8 cellular contexts compared by ENCODE assay signal in the genomic region with DNA sequence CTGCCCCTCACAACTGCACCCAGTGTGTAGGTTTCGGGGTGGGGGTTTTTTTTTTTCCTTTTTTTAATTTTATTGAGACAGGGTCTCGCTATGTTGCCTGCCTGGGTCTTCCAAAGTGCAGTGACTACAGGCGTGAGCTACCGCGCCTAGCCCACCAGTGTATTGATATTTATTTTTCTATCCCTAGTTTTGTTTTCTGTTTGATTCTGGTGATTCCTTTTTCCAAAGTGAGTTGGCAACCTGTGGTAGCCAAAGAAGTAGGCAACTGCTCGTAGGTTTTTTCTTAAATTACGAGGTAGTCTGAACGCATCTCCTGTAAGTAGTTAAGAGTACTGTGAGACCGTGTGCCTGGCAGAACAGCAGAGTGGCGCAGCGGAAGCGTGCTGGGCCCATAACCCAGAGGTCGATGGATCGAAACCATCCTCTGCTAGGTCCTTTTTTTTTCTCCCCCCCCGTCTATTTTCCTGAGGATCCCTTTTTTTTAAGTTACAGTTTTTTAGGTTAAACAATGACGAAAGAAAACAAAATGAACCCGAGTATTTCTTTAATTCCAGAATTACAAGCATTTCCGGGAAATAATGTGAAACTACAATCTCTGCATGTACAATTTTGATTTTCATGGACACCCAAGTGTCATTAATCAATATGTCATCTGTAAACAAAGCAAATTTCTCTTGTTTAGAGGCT.
DNase-seq lines count a peak whose midpoint lies in the region; ATAC-seq and TF ChIP-seq lines count a peak whose summit lies in the region.

No MANE protein-coding gene starts in this region.

- H3K4me1 Mint-ChIP-seq in effector memory CD8-positive, alpha-beta T cell (ENCODE audit: low read depth in 2 of 2) = peaks cover 14 to 27% of the 10 kb centered on the region in 2 donors

- H3K4me3 ChIP-seq in BE2C (ENCODE audit: low read depth, low read length) = peak overlapping the region; percentile 88

- no peak for TF ChIP-seq CTCF in BE2C (IDR thresholded peaks at IDR 0.05; ENCODE audit: low read depth, low read length)

- ATAC-seq in HG03354 (IDR thresholded peaks at IDR 0.05; ENCODE audit: poor library complexity, severe bottlenecking, unreplicated experiment) = peak; percentile 24
- peak; percentile 9 for ATAC-seq in effector memory CD8-positive, alpha-beta T cell (replicated peaks)
- ATAC-seq in HG03442 (IDR thresholded peaks at IDR 0.05; ENCODE audit: unreplicated experiment) = no peak

- H3K27me3 ChIP-seq in BE2C = no peaks in the 10 kb centered on the region

- H3K27ac Mint-ChIP-seq in effector memory CD8-positive, alpha-beta T cell = peak overlapping the region; percentile 100

- peaks cover 38% of the 10 kb centered on the region for H3K36me3 Mint-ChIP-seq in effector memory CD8-positive, alpha-beta T cell (ENCODE audit: insufficient read depth)

- DNase-seq in BE2C (peak; percentile 21), NK-92 (lab: John Stamatoyannopoulos, UW; ENCODE audit: unreplicated experiment) (peak; percentile 8), middle frontal gyrus (ENCODE audit: extremely low spot score, low spot score) (peak; percentile 77)
- DNase-seq in activated CD8-positive, alpha-beta memory T cell treated with anti-CD3 and anti-CD28 coated beads for 4 hours (ENCODE audit: low read depth in 2 of 2) = peak; percentile 51 to 61
- DNase-seq in effector memory CD8-positive, alpha-beta T cell = peak; percentile 80 to 83 (median 82)
- DNase-seq in stimulated activated CD8-positive, alpha-beta memory T cell treated with anti-CD3 and anti-CD28 coated beads, Interleukin-7, amount 100 ng/mL, for 4 hours (ENCODE audit: low read depth in 2 of 2) = peak; percentile 59 to 60

- H3K9me3 ChIP-seq in BE2C = no peaks in the 10 kb centered on the region

- H3K4me1 ChIP-seq in BE2C = no peaks in the 10 kb centered on the region

- no peaks in the 10 kb centered on the region for H3K36me3 ChIP-seq in BE2C

- peak overlapping the region; percentile 94 to 96 for H3K4me3 Mint-ChIP-seq in effector memory CD8-positive, alpha-beta T cell

- peaks cover 6 to 10% of the 10 kb centered on the region in 2 donors for H3K27me3 Mint-ChIP-seq in effector memory CD8-positive, alpha-beta T cell

- peaks cover 0 to 2% of the 10 kb centered on the region in 2 donors for H3K9me3 Mint-ChIP-seq in effector memory CD8-positive, alpha-beta T cell

Comparison
In these comparisons a context has a peak if more than half of its experiments do, and no peak if none do; other contexts are left out.
1. DNase-seq: peak in every context shown above with its lines; median percentile 82 in effector memory CD8-positive, alpha-beta T cell; 77 in middle frontal gyrus; 60 in stimulated activated CD8-positive, alpha-beta memory T cell treated with anti-CD3 and anti-CD28 coated beads, Interleukin-7, amount 100 ng/mL, for 4 hours; 56 in activated CD8-positive, alpha-beta memory T cell treated with anti-CD3 and anti-CD28 coated beads for 4 hours; 21 in BE2C; 8 in NK-92.